ENCODE assay signal across 9 cellular contexts in genomic region chr15:50765202-50765967, GRCh38. TPM values are rescaled to one million over a fixed set of nuclear protein-coding genes. Genes with fewer than 3 reads are reported as not detected.
DNase-seq lines count a peak whose midpoint lies in the region; ATAC-seq, FAIRE-seq and TF ChIP-seq lines count a peak whose summit lies in the region.
"Had no signal": no experiment of that assay in that cellular context is flagged by ENCODE, and none has a peak within 500 bp of the region (broad histone marks: within the 10 kb centered on the region; RNA-seq: fewer than 3 reads in every experiment).

Gene SPPL2A, minus strand, starts transcription at chr15:50765706. Its CDS starts 173 bp downstream, at chr15:50765533.

- H3K4me1 ChIP-seq in kidney (ENCODE audit: control insufficient read depth in 1 of 2, insufficient read depth in 1 of 2, low read depth in 1 of 2, low read length in 2 of 2), result no peaks in the 10 kb centered on the region

- no peak for FAIRE-seq in kidney (lab: Jason Lieb, UNC)
- FAIRE-seq: endometrium had no signal

- peak; percentile 87 for DNase-seq in AG10803 (ENCODE audit: low read depth)
- DNase-seq in NCI-H460 (ENCODE audit: extremely low read depth, low read depth), result peak; percentile 71
- peak; percentile 84 for DNase-seq in activated CD4-positive, CD25-positive, alpha-beta regulatory T cell treated with anti-CD3 and anti-CD28 coated beads, Interleukin-2, amount 50 U/mL, for 72 hours
- peak; percentile 63 for DNase-seq in cerebellar cortex (ENCODE audit: low spot score)
- peak; percentile 94 for DNase-seq in kidney
- peak; percentile 95 for DNase-seq in stimulated activated CD4-positive, alpha-beta T cell treated with anti-CD3 and anti-CD28 coated beads, Interleukin-15, amount 100 ng/mL, for 24 hours

- TF ChIP-seq CTCF in AG10803 (conservative IDR thresholded peaks at IDR 0.05; ENCODE audit: low read length) (no peak), kidney (IDR thresholded peaks at IDR 0.05; ENCODE audit: borderline replicate concordance, extremely low read depth, insufficient read depth) (no peak)

- intact Hi-C loops in kidney (cut with DNase I), result no loop called here

- peak within 1 kb of the TSS; percentile 66 to 86 for H3K9ac ChIP-seq in kidney (ENCODE audit: low read length in 2 of 2)

- H3K4me3 ChIP-seq in AG10803 (ENCODE audit: low read length) (peak within 1 kb of the TSS; percentile 64), kidney (ENCODE audit: low read length in 2 of 2) (peak within 1 kb of the TSS; percentile 64 to 77)

- H3K36me3 ChIP-seq in kidney (ENCODE audit: control insufficient read depth in 1 of 2, insufficient read depth in 2 of 2, low read length in 2 of 2), result no peaks in the 10 kb centered on the region

- peak within 1 kb of the TSS; percentile 93 to 95 for H3K27ac ChIP-seq in kidney (ENCODE audit: low read depth in 2 of 2, low read length in 2 of 2)

- ATAC-seq in GM19025 (IDR thresholded peaks at IDR 0.05; ENCODE audit: low read depth, unreplicated experiment) (peak; percentile 93), HG03280 (IDR thresholded peaks at IDR 0.05; ENCODE audit: unreplicated experiment) (peak; percentile 86)

- no peaks in the 10 kb centered on the region for H3K9me3 ChIP-seq in kidney (ENCODE audit: control insufficient read depth in 1 of 2, low read length in 2 of 2)

RNA-seq across cellular contexts. Expression of gene SPPL2A, which starts in this region (rescaled TPM):
- total RNA-seq in NCI-H460 (2014; rRNA removed; shearing (Covaris generic)), result 107 and 125 TPM in 2 replicates
- polyA plus RNA-seq in NCI-H460 (2014; cell fraction: nucleus; rRNA removed), result 96.0 and 192 TPM in 2 replicates
- total RNA-seq in kidney, result 134 TPM
- polyA plus RNA-seq in kidney (ENCODE audit: insufficient read depth, low read depth, low replicate concordance), result 53.3 TPM

Comparison
In these comparisons a context has a peak if more than half of its experiments do, and no peak if none do; other contexts are left out.
1. Peak in every context shown above with its lines: DNase-seq, ATAC-seq, H3K4me3 ChIP-seq and H3K27ac ChIP-seq.